ENCODE assay signal across 20 cellular contexts in genomic region chr11:2534957-2535672, GRCh38.
DNase-seq lines count a peak whose midpoint lies in the region; ATAC-seq, FAIRE-seq and TF ChIP-seq lines count a peak whose summit lies in the region.
"Had no signal": no experiment of that assay in that cellular context is flagged by ENCODE, and none has a peak within 500 bp of the region (broad histone marks: within the 10 kb centered on the region; RNA-seq: fewer than 3 reads in every experiment).

No MANE protein-coding gene starts in this region.

- peak overlapping the region in 4 of 11 experiments; percentile 58 to 78 (median 66); a peak in 7 of 22 replicates for H3K27ac ChIP-seq in BLaER1 treated with 17β-estradiol and CSF1 and Interleukin-3, amounts not matched to agents 10 nM and 100 nM
- H3K27ac ChIP-seq in PC-9 = no peak overlapping the region
- H3K27ac ChIP-seq in pancreas = no peak overlapping the region
- H3K27ac ChIP-seq: ascending aorta, esophagus squamous epithelium had no signal

- WGBS in pancreas, 2 donors = 87 to 91% methylated on average over 14 to 15 of the region's 15 CpGs

- peaks cover 0 to 16% (median 0%) of the 10 kb centered on the region in 11 experiments; a peak in 3 of 22 replicates for H3K27me3 ChIP-seq in BLaER1 treated with 17β-estradiol and CSF1 and Interleukin-3, amounts not matched to agents 10 nM and 100 nM
- H3K27me3 ChIP-seq in PC-9 (ENCODE audit: insufficient read depth, low read depth) = peaks cover 2% of the 10 kb centered on the region
- no peaks in the 10 kb centered on the region for H3K27me3 ChIP-seq in pancreas
- H3K27me3 ChIP-seq: ascending aorta, esophagus squamous epithelium had no signal

- H3K4me3 ChIP-seq in BLaER1 treated with 17β-estradiol and CSF1 and Interleukin-3, amounts not matched to agents 10 nM and 100 nM = no peak overlapping the region; a peak in 1 of 20 replicates
- H3K4me3 ChIP-seq in PC-9 = no peak overlapping the region
- H3K4me3 ChIP-seq in pancreas = no peak overlapping the region
- H3K4me3 ChIP-seq: ascending aorta, esophagus squamous epithelium, lung had no signal

- CTCF ChIA-PET in PC-9 (lab: Charles Lee) = no interaction called here

- no peak for FAIRE-seq in pancreas (lab: Jason Lieb, UNC)

- no peaks in the 10 kb centered on the region for H3K9me2 ChIP-seq in PC-9 (ENCODE audit: insufficient read depth)

- H3F3A ChIP-seq in PC-9 (ENCODE audit: insufficient read depth, low read depth) = 0 out of 2 replicates have a peak, but pooled peaks cover 8% of the 10 kb centered on the region

- peaks cover 42 to 62% (median 53%) of the 10 kb centered on the region in 10 experiments for H3K4me1 ChIP-seq in BLaER1 treated with 17β-estradiol and CSF1 and Interleukin-3, amounts not matched to agents 10 nM and 100 nM
- H3K4me1 ChIP-seq in PC-9 (replicated peaks; ENCODE audit: insufficient read depth) (peaks cover 13% of the 10 kb centered on the region), pancreas (peaks cover 0 to 5% (median 0%) of the 10 kb centered on the region in 3 donors)

- DNase-seq in PC-9 (no peak), left ventricle myocardium superior (peak; percentile 22), pancreas (peak in 4 of 6 donors; percentile 12 to 64 (median 36)), NCI-H1048 (lab: John Stamatoyannopoulos, UW) (no peak), GM19240 (ENCODE audit: insufficient read length, low spot score) (no peak)
- DNase-seq: activated CD4-positive, alpha-beta T cell treated with anti-CD3 and anti-CD28 coated beads, Interleukin-2, amount 10 ng/mL, durations not matched to agents 24 days and 14 days; cerebellar nuclear complex; DMS79; effector memory CD4-positive, alpha-beta T cell; esophagus squamous epithelium; naive B cell; NCI-H1092; NCI-H2029 treated with DMSO at 0.1 percent for 48 hours; SHP77; substantia nigra; T-cell had no signal

- H2AFZ ChIP-seq in PC-9 = no peak overlapping the region

- TF ChIP-seq CTCF in PC-9 (conservative IDR thresholded peaks at IDR 0.05) (no peak), pancreas (IDR thresholded peaks at IDR 0.05) (no peak)

- peak overlapping the region in 9 of 11 experiments; percentile 4 to 73 (median 47); a peak in 13 of 22 replicates for H3K9ac ChIP-seq in BLaER1 treated with 17β-estradiol and CSF1 and Interleukin-3, amounts not matched to agents 10 nM and 100 nM

- POLR2A ChIA-PET in PC-9 (lab: Charles Lee; ENCODE audit: unreplicated experiment) = interaction anchor here (0.6 kb wide), 1 partner anchor 93 kb away, joined by 10 read pairs; no protein-coding TSS in a partner anchor

- no TSS peak for BruUV-seq in PC-9 (replicated peaks; lab: Mats Ljungman, UMichigan)

- intact Hi-C loops in PC-9 (cut with micrococcal nuclease; ENCODE audit: unreplicated experiment) (loop anchor here (1.0 to 10.0 kb wide), 4 partner anchors 160 to 682 kb away; partner anchors contain the start of genes KCNQ1OT1 and MRGPRG), left ventricle myocardium superior (cut with micrococcal nuclease) (no loop called here), pancreas (cut with DNase I) (loop anchor here in 2 of 3 donors (5.0 to 10.0 kb wide), 2 partner anchors 108 to 360 kb away; no protein-coding TSS in a partner anchor)

- ATAC-seq in left ventricle myocardium superior (no peak), pancreas (no peak), HG02610 (IDR thresholded peaks at IDR 0.05; ENCODE audit: unreplicated experiment) (no peak)
- ATAC-seq: T-cell had no signal

- H3K79me2 ChIP-seq in PC-9 (ENCODE audit: low read depth) = no peaks in the 10 kb centered on the region

- no peaks in the 10 kb centered on the region for H3K9me3 ChIP-seq in BLaER1 treated with 17β-estradiol and CSF1 and Interleukin-3, amounts not matched to agents 10 nM and 100 nM (replicated peaks in 1 of 11)
- H3K9me3 ChIP-seq in PC-9 (ENCODE audit: insufficient read depth, low read depth) (no peaks in the 10 kb centered on the region), pancreas (no peaks in the 10 kb centered on the region)
- H3K9me3 ChIP-seq: ascending aorta, esophagus squamous epithelium had no signal

- H4K20me1 ChIP-seq in BLaER1 treated with 17β-estradiol and CSF1 and Interleukin-3, amounts not matched to agents 10 nM and 100 nM = peaks cover 0 to 67% (median 16%) of the 10 kb centered on the region in 11 experiments; a peak in 14 of 22 replicates
- no peaks in the 10 kb centered on the region for H4K20me1 ChIP-seq in PC-9 (ENCODE audit: insufficient read depth)

- peak overlapping the region; percentile 87 to 97 (median 92) for H3K4me2 ChIP-seq in BLaER1 treated with 17β-estradiol and CSF1 and Interleukin-3, amounts not matched to agents 10 nM and 100 nM
- peak overlapping the region; percentile 96; the same call in 1 of the 2 replicates for H3K4me2 ChIP-seq in PC-9

- no peaks in the 10 kb centered on the region; a peak in 1 of 22 replicates for H3K36me3 ChIP-seq in BLaER1 treated with 17β-estradiol and CSF1 and Interleukin-3, amounts not matched to agents 10 nM and 100 nM
- H3K36me3 ChIP-seq in PC-9 (ENCODE audit: low read depth) (no peaks in the 10 kb centered on the region), pancreas (no peaks in the 10 kb centered on the region)
- H3K36me3 ChIP-seq: ascending aorta, esophagus squamous epithelium had no signal

Comparison
In these comparisons a context has a peak if more than half of its experiments do, and no peak if none do; other contexts are left out.
1. DNase-seq: peak in left ventricle myocardium superior (single experiment) and pancreas (4 of 6); none in PC-9 (0 of 2), NCI-H1048 (single experiment) and GM19240 (single experiment).